In genomic region chr12:79908366-79908765, GRCh38 we compare ENCODE assay signal across 27 cellular contexts. TPM values are rescaled to one million over a fixed set of nuclear protein-coding genes. Genes with fewer than 3 reads are reported as not detected.
DNase-seq lines count a peak whose midpoint lies in the region; ATAC-seq, FAIRE-seq and TF ChIP-seq lines count a peak whose summit lies in the region.
"Had no signal": no experiment of that assay in that cellular context is flagged by ENCODE, and none has a peak within 500 bp of the region (broad histone marks: within the 10 kb centered on the region; RNA-seq: fewer than 3 reads in every experiment).

No MANE protein-coding gene starts in this region.

- no TSS peak for BruUV-seq in GM12878 (replicated peaks; lab: Mats Ljungman, UMichigan)

- no peaks in the 10 kb centered on the region for H3K9me3 Mint-ChIP-seq in CD4-positive, CD25-positive, alpha-beta regulatory T cell
- no peaks in the 10 kb centered on the region for H3K9me3 Mint-ChIP-seq in osteocyte (ENCODE audit: unreplicated experiment)
- H3K9me3 Mint-ChIP-seq: activated naive CD4-positive, alpha-beta T cell treated with anti-CD3 and anti-CD28 coated beads, Interleukin-2, amount 10 ng/mL, durations not matched to agents 7 days and 5 days; activated T-helper 1 cell treated with anti-CD3 and anti-CD28 coated beads, Interleukin-12 subunit alpha, Interleukin-12 subunit beta, Interleukin-2, Interleukin-4 antibody, amounts not matched to agents 30 ng/mL and 10 ng/mL and 1 ng/mL, durations not matched to agents 14 hours and 24 hours and 36 hours; IgD-negative memory B cell; neural crest cell; WTC11 had no signal

- peaks cover 53 to 79% (median 63%) of the 10 kb centered on the region in 4 donors for H3K4me1 Mint-ChIP-seq in CD4-positive, CD25-positive, alpha-beta regulatory T cell
- H3K4me1 Mint-ChIP-seq in osteocyte (ENCODE audit: unreplicated experiment), result peaks cover 58% of the 10 kb centered on the region

- H3K4me2 ChIP-seq in GM12878 (ENCODE audit: control insufficient read depth, insufficient read depth), result no peak overlapping the region

- H4K20me1 ChIP-seq in GM12878 (ENCODE audit: control insufficient read depth, insufficient read depth), result no peaks in the 10 kb centered on the region

- POLR2A ChIA-PET in GM12878 (lab: Charles Lee), result interaction anchor here (1.4 kb wide), 1 partner anchor 20 kb away, joined by 5 read pairs; no protein-coding TSS in a partner anchor

- H3K27me3 ChIP-seq in CD4-positive, CD25-positive, alpha-beta regulatory T cell (ENCODE audit: control insufficient read depth, insufficient read depth, low read length), result no peaks in the 10 kb centered on the region
- no peaks in the 10 kb centered on the region for H3K27me3 ChIP-seq in GM12878 (replicated peaks in 1 of 2; ENCODE audit: control insufficient read depth in 2 of 2, insufficient read depth in 2 of 2, low read length in 1 of 2)
- H3K27me3 ChIP-seq: BLaER1 treated with 17β-estradiol and CSF1 and Interleukin-3, amounts not matched to agents 10 nM and 100 nM had no signal

- in situ Hi-C loops in GM12878 (cut with MboI), result no loop called here

- peaks cover 71% of the 10 kb centered on the region for H3K79me2 ChIP-seq in GM12878 (ENCODE audit: control insufficient read depth, insufficient read depth, low read length)

- H3K4me3 Mint-ChIP-seq in CD4-positive, CD25-positive, alpha-beta regulatory T cell, result peak overlapping the region in 1 of 4 donors; percentile 4
- no peak overlapping the region for H3K4me3 Mint-ChIP-seq in osteocyte (ENCODE audit: unreplicated experiment)
- H3K4me3 Mint-ChIP-seq: activated naive CD4-positive, alpha-beta T cell treated with anti-CD3 and anti-CD28 coated beads, Interleukin-2, amount 10 ng/mL, durations not matched to agents 7 days and 5 days; activated T-helper 1 cell treated with anti-CD3 and anti-CD28 coated beads, Interleukin-12 subunit alpha, Interleukin-12 subunit beta, Interleukin-2, Interleukin-4 antibody, amounts not matched to agents 30 ng/mL and 10 ng/mL and 1 ng/mL, durations not matched to agents 14 hours and 24 hours and 36 hours; neural crest cell; WTC11 had no signal

- FAIRE-seq in G401.6 (lab: Jason Lieb, UNC), result peak; percentile 8
- FAIRE-seq in GM12878 (lab: Jason Lieb, UNC), result no peak
- FAIRE-seq in RCC 7860 (lab: Jason Lieb, UNC), result no peak
- FAIRE-seq: endothelial cell of umbilical vein, small intestine had no signal

- RAD21 ChIA-PET in GM12878 (lab: Charles Lee; ENCODE audit: unreplicated experiment), result interaction anchor here (0.9 to 1.0 kb wide), 2 partner anchors 25 to 43 kb away, joined by 3 read pairs; no protein-coding TSS in a partner anchor

- intact Hi-C loops in GM12878 (cut with micrococcal nuclease; ENCODE audit: unreplicated experiment), result no loop called here

- no peaks in the 10 kb centered on the region for H3K9me3 ChIP-seq in CD4-positive, CD25-positive, alpha-beta regulatory T cell (ENCODE audit: control insufficient read depth in 2 of 2, low read length in 2 of 2)
- H3K9me3 ChIP-seq in GM12878 (replicated peaks; ENCODE audit: control insufficient read depth, insufficient read depth, low read length), result no peaks in the 10 kb centered on the region; the same call in 2 of the 3 replicates
- H3K9me3 ChIP-seq: BLaER1 treated with 17β-estradiol and CSF1 and Interleukin-3, amounts not matched to agents 10 nM and 100 nM had no signal

- CTCF ChIA-PET in GM12878 (lab: Yijun Ruan, JAX), result no interaction called here

- H3K27ac Mint-ChIP-seq in CD4-positive, CD25-positive, alpha-beta regulatory T cell, result no peak overlapping the region
- H3K27ac Mint-ChIP-seq in osteocyte (ENCODE audit: unreplicated experiment), result peak overlapping the region; percentile 68
- H3K27ac Mint-ChIP-seq: activated naive CD4-positive, alpha-beta T cell treated with anti-CD3 and anti-CD28 coated beads, Interleukin-2, amount 10 ng/mL, durations not matched to agents 7 days and 5 days; activated T-helper 1 cell treated with anti-CD3 and anti-CD28 coated beads, Interleukin-12 subunit alpha, Interleukin-12 subunit beta, Interleukin-2, Interleukin-4 antibody, amounts not matched to agents 30 ng/mL and 10 ng/mL and 1 ng/mL, durations not matched to agents 14 hours and 24 hours and 36 hours; IgD-negative memory B cell; WTC11 had no signal

- peaks cover 25% of the 10 kb centered on the region for H3K4me1 ChIP-seq in CD4-positive, CD25-positive, alpha-beta regulatory T cell (ENCODE audit: control insufficient read depth, insufficient read depth, low read length, poor library complexity, severe bottlenecking)
- no peaks in the 10 kb centered on the region for H3K4me1 ChIP-seq in GM12878 (ENCODE audit: control insufficient read depth, insufficient read depth, low read length)
- H3K4me1 ChIP-seq: parathyroid adenoma had no signal

- peak overlapping the region; percentile 38 for H3K27ac ChIP-seq in CD4-positive, CD25-positive, alpha-beta regulatory T cell (ENCODE audit: insufficient read depth, low read length, poor library complexity, severe bottlenecking)
- H3K27ac ChIP-seq in GM12878 (ENCODE audit: control insufficient read depth, insufficient read depth), result no peak overlapping the region
- H3K27ac ChIP-seq: BLaER1 treated with 17β-estradiol and CSF1 and Interleukin-3, amounts not matched to agents 10 nM and 100 nM; parathyroid adenoma had no signal

- no peak for TF ChIP-seq RAD21 in GM12878 (IDR thresholded peaks at IDR 0.05; ENCODE audit: insufficient read depth, low read depth, low read length)

- no peak for TF ChIP-seq EP300 in GM12878 (IDR thresholded peaks at IDR 0.05; ENCODE audit: borderline replicate concordance in 1 of 2, control insufficient read depth in 1 of 2, low read depth in 2 of 2, low read length in 2 of 2)

- DNase-seq in CD4-positive, CD25-positive, alpha-beta regulatory T cell, result no peak
- DNase-seq in GM12878 (ENCODE audit: low read depth, low spot score) (no peak), osteocyte (ENCODE audit: extremely low spot score, unreplicated experiment) (no peak), RCC 7860 (ENCODE audit: low spot score) (no peak), middle frontal gyrus (ENCODE audit: extremely low spot score, low spot score) (no peak)
- DNase-seq in stimulated activated CD4-positive, alpha-beta T cell treated with anti-CD3 and anti-CD28 coated beads, Interleukin-2, amount 100 ng/mL, for 48 hours, result no peak
- DNase-seq: activated naive CD4-positive, alpha-beta T cell treated with anti-CD3 and anti-CD28 coated beads, Interleukin-2, amount 10 ng/mL, durations not matched to agents 7 days and 5 days; amygdala; Calu3; DMS79 treated with DMSO at 0.1 percent for 48 hours; left colon; mammary epithelial cell; NCI-H1048; NCI-H2107; retina; SHP77; small intestine; stimulated activated naive CD8-positive, alpha-beta T cell treated with anti-CD3 and anti-CD28 coated beads, Interleukin-15, Interleukin-2, amounts not matched to agents 100 U/mL and 50 U/mL, for 24 hours had no signal

- H3K36me3 Mint-ChIP-seq in CD4-positive, CD25-positive, alpha-beta regulatory T cell, result no peaks in the 10 kb centered on the region
- H3K36me3 Mint-ChIP-seq in osteocyte (ENCODE audit: unreplicated experiment), result peaks cover 3% of the 10 kb centered on the region
- H3K36me3 Mint-ChIP-seq: activated naive CD4-positive, alpha-beta T cell treated with anti-CD3 and anti-CD28 coated beads, Interleukin-2, amount 10 ng/mL, durations not matched to agents 7 days and 5 days; IgD-negative memory B cell; WTC11 had no signal

- no peak overlapping the region for H3K9ac ChIP-seq in GM12878 (ENCODE audit: control insufficient read depth, insufficient read depth, low read length)
- H3K9ac ChIP-seq: BLaER1 treated with 17β-estradiol and CSF1 and Interleukin-3, amounts not matched to agents 10 nM and 100 nM; parathyroid adenoma had no signal

- no peaks in the 10 kb centered on the region for H3K27me3 Mint-ChIP-seq in CD4-positive, CD25-positive, alpha-beta regulatory T cell
- no peaks in the 10 kb centered on the region for H3K27me3 Mint-ChIP-seq in osteocyte (ENCODE audit: unreplicated experiment)
- H3K27me3 Mint-ChIP-seq: activated naive CD4-positive, alpha-beta T cell treated with anti-CD3 and anti-CD28 coated beads, Interleukin-2, amount 10 ng/mL, durations not matched to agents 7 days and 5 days; IgD-negative memory B cell had no signal

- TF ChIP-seq CTCF in GM12878 (IDR thresholded peaks at IDR 0.05 in 2 of 3, conservative IDR thresholded peaks at IDR 0.05 in 1 of 3; ENCODE audit: control insufficient read depth in 2 of 3, extremely low read depth in 1 of 3, insufficient read depth in 1 of 3, low read depth in 3 of 3, low read length in 3 of 3), result no peak
- TF ChIP-seq CTCF in osteocyte (IDR thresholded peaks at IDR 0.05), result no peak

- no peak overlapping the region for H2AFZ ChIP-seq in GM12878 (ENCODE audit: control insufficient read depth, low read depth, low read length)
- H2AFZ ChIP-seq: parathyroid adenoma had no signal

- no peak for ATAC-seq in CD4-positive, CD25-positive, alpha-beta regulatory T cell (ENCODE audit: low read depth in 2 of 2)
- no peak for ATAC-seq in GM12878
- ATAC-seq: left colon; Panc1; stimulated activated naive CD8-positive, alpha-beta T cell treated with anti-CD3 and anti-CD28 coated beads, Interleukin-15, Interleukin-2, amounts not matched to agents 100 U/mL and 50 U/mL, for 24 hours; WTC11 had no signal

- no peak overlapping the region for H3K4me3 ChIP-seq in CD4-positive, CD25-positive, alpha-beta regulatory T cell (ENCODE audit: low read depth, low read length)
- H3K4me3 ChIP-seq in GM12878, result no peak overlapping the region
- H3K4me3 ChIP-seq: BLaER1 treated with 17β-estradiol and CSF1 and Interleukin-3, amounts not matched to agents 10 nM and 100 nM had no signal

- no peak for TF ChIP-seq POLR2A in GM12878 (IDR thresholded peaks at IDR 0.05; ENCODE audit: low read depth, low read length)

- peaks cover 6% of the 10 kb centered on the region for H3K36me3 ChIP-seq in CD4-positive, CD25-positive, alpha-beta regulatory T cell (ENCODE audit: control insufficient read depth, insufficient read depth, low read length)
- no peaks in the 10 kb centered on the region; a peak in 1 of 4 replicates for H3K36me3 ChIP-seq in GM12878 (ENCODE audit: control insufficient read depth in 2 of 2, insufficient read depth in 2 of 2, low read length in 1 of 2)

- SMC1A ChIA-PET in GM12878 (lab: Charles Lee; ENCODE audit: uncharacterized antibody, unreplicated experiment), result interaction anchor here (1.3 to 1.6 kb wide), 3 partner anchors 14 to 23 kb away, joined by 3 to 5 read pairs (median 3); no protein-coding TSS in a partner anchor

RNA-seq across cellular contexts. Expression of gene PPP1R12A, which starts 26.5 kb away (rescaled TPM):
- total RNA-seq in CD4-positive, CD25-positive, alpha-beta regulatory T cell, result 153 TPM
- 100 to 1,000 TPM in 3 of 4 donors, 10 to 100 TPM in 1; 91.8 to 138 (median 105) TPM for polyA plus RNA-seq in CD4-positive, CD25-positive, alpha-beta regulatory T cell
- total RNA-seq in GM12878 (2013; cell fraction: nucleolus; rRNA removed), result 237 and 251 TPM in 2 replicates
- total RNA-seq in GM12878 (2014; rRNA removed) (49.3 and 53.8 TPM in 2 replicates), GM12878 (2014; rRNA removed; fragmentation: Illumina TruSeq; extraction: Trizol) (126 and 134 TPM in 2 replicates), GM12878 (2021) (53.5 and 54.8 TPM in 2 replicates), osteocyte (116 and 124 TPM in 2 replicates)
- polyA plus RNA-seq in GM12878 (2011; ENCODE audit: low read depth), result 17.5 TPM
- polyA plus RNA-seq in GM12878 (2011; rRNA removed) (45.3 and 69.3 TPM in 2 replicates), GM12878 (2014; fragmentation: Illumina TruSeq; extraction: Trizol) (117 and 145 TPM in 2 replicates), GM12878 (2014; fragmentation: Nextera tagmentation; extraction: Ambion mirVana) (10 to 100 TPM; 22.8 to 31.6 TPM), GM12878 (2014; rRNA removed) (23.3 and 25.6 TPM in 2 replicates), GM12878 (2016; fragmentation: Nextera tagmentation; extraction: Ambion mirVana) (10 to 100 TPM; 61.8 to 70.5 TPM)
- 15.2 and 15.8 TPM in 2 replicates for polyA plus RNA-seq in GM12878 (2011; cell fraction: cytosol; rRNA removed)
- polyA plus RNA-seq in GM12878 (2011; cell fraction: nucleus; rRNA removed), result 46.4 and 52.2 TPM in 2 replicates
- 27.5 and 38.1 TPM in 2 replicates for polyA plus RNA-seq in GM12878 (2012)
- polyA minus RNA-seq in GM12878 (2011; rRNA and poly(A)+ RNA removed), result 50.4 and 79.0 TPM in 2 replicates
- polyA minus RNA-seq in GM12878 (2011; cell fraction: cytosol; rRNA and poly(A)+ RNA removed), result 34.3 and 42.2 TPM in 2 replicates
- 84.9 and 148 TPM in 2 replicates for polyA minus RNA-seq in GM12878 (2011; cell fraction: nucleus; rRNA and poly(A)+ RNA removed)
